ENCODE assay signal across 25 cellular contexts in the genomic region with DNA sequence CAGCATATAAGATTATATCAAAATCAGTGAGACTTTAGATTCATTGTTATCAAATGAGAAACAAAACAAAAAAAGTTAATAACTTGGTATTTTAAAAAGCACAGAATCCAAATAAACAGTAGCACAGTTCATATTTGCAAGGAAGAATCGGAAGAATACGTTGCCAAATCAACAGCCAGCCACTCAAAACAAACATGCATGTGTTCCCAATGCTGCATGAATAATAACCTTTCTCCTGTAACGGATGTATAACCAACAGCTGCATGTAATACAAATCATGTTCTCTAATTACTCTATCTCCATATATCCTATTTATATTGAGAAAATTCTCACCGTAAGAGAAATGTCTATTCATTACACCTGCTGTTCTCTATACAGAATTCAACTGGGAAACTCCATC.
"Had no signal": no experiment of that assay in that cellular context is flagged by ENCODE, and none has a peak within 500 bp of the region (broad histone marks: within the 10 kb centered on the region; RNA-seq: fewer than 3 reads in every experiment).

No MANE protein-coding gene starts in this region.

- DNase-seq: activated CD4-positive, alpha-beta T cell treated with anti-CD3 and anti-CD28 coated beads for 36 hours; activated CD4-positive, alpha-beta T cell treated with anti-CD3 and anti-CD28 coated beads, Interleukin-2, amount 10 ng/mL, durations not matched to agents 7 days and 5 days; activated CD4-positive, alpha-beta T cell treated with anti-CD3 and anti-CD28 coated beads, Interleukin-2, amount 50 U/mL, for 48 hours; activated CD8-positive, alpha-beta T cell treated with anti-CD3 and anti-CD28 coated beads, Interleukin-2, amount 10 ng/mL, durations not matched to agents 7 days and 5 days; activated gamma-delta T cell treated with Interleukin-2 at 50 U/mL for 16 hours; activated naive CD4-positive, alpha-beta T cell treated with anti-CD3 and anti-CD28 coated beads for 36 hours; activated naive CD8-positive, alpha-beta T cell treated with anti-CD3 and anti-CD28 coated beads, Interleukin-2, amount 50 U/mL, for 24 hours; activated T-cell treated with anti-CD3 and anti-CD28 coated beads for 4 hours; activated T-cell treated with anti-CD3 and anti-CD28 coated beads, Interleukin-2, amount 50 U/mL, for 4 hours; anterior cingulate cortex; caudate nucleus; cerebellar nuclear complex; cortex of kidney; Kasumi-1; KG1; MM.1S; MV-4-11; NCI-H1092 treated with DMSO at 0.1 percent for 48 hours; NCI-H1436 treated with DMSO at 0.1 percent for 48 hours; NCI-H1694 treated with DMSO at 0.1 percent for 48 hours; NCI-H2029; NCI-H345; NCI-H524 treated with DMSO at 0.1 percent for 48 hours; PC-9; SIG-M5 had no signal
